In the genomic region with DNA sequence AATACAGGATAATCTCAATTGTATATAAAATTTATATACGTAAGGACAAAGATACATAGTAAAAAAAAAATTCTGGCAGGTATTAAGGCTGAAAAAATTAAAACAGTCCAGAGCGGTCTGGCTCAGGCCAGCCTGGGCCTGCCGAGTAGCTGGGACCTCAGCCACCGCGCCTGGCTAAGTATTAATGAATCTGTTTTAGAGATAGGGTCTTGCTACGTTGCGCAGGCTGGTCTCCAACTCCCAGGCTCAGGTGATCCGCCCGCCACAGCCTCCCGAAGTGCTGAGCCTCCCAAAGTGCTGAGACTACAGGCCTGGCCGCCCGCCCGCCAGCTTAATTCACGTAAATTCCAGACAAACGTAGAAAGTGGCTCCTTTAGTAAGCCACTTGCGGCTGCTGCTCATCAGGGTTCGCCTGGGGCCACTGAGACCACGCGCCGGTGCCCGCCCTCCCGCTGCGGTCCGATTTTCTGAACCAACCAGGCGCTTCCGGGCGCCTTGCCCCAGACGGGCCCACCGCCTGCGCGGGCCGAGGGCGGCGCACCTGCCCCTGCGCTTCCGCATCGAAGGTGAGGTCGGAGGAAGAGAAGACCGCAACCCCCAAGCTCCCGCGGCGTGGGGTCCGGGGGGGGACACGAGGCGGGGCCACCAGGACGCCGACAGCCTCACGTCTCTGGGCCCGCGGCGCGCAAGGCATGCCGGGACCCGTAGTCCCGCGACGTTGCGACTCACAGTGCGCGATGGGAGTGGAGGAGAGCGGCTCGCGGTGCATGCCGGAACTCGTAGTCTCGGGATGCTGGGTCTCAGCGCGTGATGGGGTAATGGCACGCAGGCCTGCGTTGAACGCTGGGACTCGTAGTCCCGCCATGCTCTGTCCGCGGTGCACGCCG, we compare ENCODE assay signal across 8 cellular contexts. TPM values are rescaled to one million over a fixed set of nuclear protein-coding genes. Genes with fewer than 3 reads are reported as not detected.
DNase-seq lines count a peak whose midpoint lies in the region; ATAC-seq and TF ChIP-seq lines count a peak whose summit lies in the region.

No MANE protein-coding gene starts in this region.

- H3K27me3 ChIP-seq in vagina, result no peaks in the 10 kb centered on the region

- ATAC-seq in GM18511 (IDR thresholded peaks at IDR 0.05; ENCODE audit: unreplicated experiment) (peak; percentile 94), HG03025 (IDR thresholded peaks at IDR 0.05; ENCODE audit: low FRiP score, unreplicated experiment) (peak; percentile 95)

- TF ChIP-seq CTCF in vagina (IDR thresholded peaks at IDR 0.05), result no peak

- DNase-seq in NCI-H2029 treated with DMSO at 0.1 percent for 48 hours (lab: John Stamatoyannopoulos, UW) (peak; percentile 38), T1000 (lab: John Stamatoyannopoulos, UW) (peak; percentile 87), astrocyte of the hippocampus (ENCODE audit: low read depth, low spot score) (peak; percentile 100), hepatic stellate cell (ENCODE audit: low spot score) (peak; percentile 99), putamen (ENCODE audit: low spot score) (peak; percentile 99), vagina (ENCODE audit: extremely low spot score in 2 of 2) (peak in 1 of 2 donors; percentile 99)

- TF ChIP-seq POLR2A in vagina (IDR thresholded peaks at IDR 0.05), result peak in 1 of 2 donors; percentile 38

- intact Hi-C loops in vagina (cut with DNase I), result no loop called here

- H3K27ac ChIP-seq in vagina, result peak overlapping the region; percentile 96

- H3K9me3 ChIP-seq in vagina, result no peaks in the 10 kb centered on the region

- peaks cover 38% of the 10 kb centered on the region for H3K4me1 ChIP-seq in vagina

- H3K4me3 ChIP-seq in vagina, result peak overlapping the region; percentile 77 to 98

- no peaks in the 10 kb centered on the region for H3K36me3 ChIP-seq in vagina

RNA-seq across cellular contexts. Expression of a gene that starts 0.7 kb away (rescaled TPM):
- total RNA-seq in vagina, result 23.3 TPM
